11 cellular contexts compared by ENCODE assay signal in the genomic region with DNA sequence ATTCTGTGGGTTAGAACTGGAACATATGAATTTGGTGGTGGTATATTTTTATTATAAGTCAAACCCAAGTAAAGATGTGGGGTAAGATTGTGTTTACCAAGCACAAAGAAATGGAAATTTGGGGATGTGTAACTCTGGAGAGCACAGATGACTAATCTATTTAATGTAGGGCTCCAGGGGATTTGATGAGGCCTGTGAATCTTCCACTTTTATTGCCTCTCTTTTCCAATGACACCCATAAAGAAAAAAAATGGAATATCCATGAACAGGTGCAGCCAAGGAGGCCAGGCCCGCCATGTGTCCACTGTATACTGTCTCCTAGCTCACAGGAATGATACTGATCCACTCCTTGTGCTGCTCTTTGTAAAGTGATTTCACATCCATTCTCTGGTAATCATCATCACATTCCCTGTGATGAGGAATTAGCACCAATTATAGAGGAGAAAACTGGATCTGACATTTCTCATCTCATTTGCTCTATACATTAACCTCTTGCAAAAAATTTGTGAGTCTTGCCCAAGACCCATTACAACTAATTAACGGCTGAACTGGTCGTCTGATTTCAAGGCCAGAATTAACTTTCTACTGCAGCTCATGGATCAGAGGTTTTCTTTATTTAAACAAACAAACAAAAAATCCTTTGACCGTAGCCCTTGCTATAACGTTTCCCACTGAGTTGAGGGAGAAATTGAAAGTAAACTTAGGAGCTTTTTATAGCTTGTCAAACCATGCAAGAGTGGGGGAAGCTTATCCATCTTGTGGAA. TPM values are rescaled to one million over a fixed set of nuclear protein-coding genes. Genes with fewer than 3 reads are reported as not detected.
A peak's percentile ranks its signal among the peaks of the same experiment; 100 is the strongest.
DNase-seq lines count a peak whose midpoint lies in the region; ATAC-seq and TF ChIP-seq lines count a peak whose summit lies in the region.
"Had no signal": no experiment of that assay in that cellular context is flagged by ENCODE, and none has a peak within 500 bp of the region (broad histone marks: within the 10 kb centered on the region; RNA-seq: fewer than 3 reads in every experiment).

No MANE protein-coding gene starts in this region.

- H3K27ac ChIP-seq in CD4-positive, alpha-beta T cell (ENCODE audit: low read depth, low read length), result peak overlapping the region; percentile 94

- no peaks in the 10 kb centered on the region for H3K27me3 ChIP-seq in CD4-positive, alpha-beta T cell (ENCODE audit: control insufficient read depth, insufficient read depth, low read length)

- intact Hi-C loops in CD4-positive, alpha-beta T cell (cut with DNase I, micrococcal nuclease), result loop anchor here (1.0 to 2.0 kb wide), 2 partner anchors 46 to 134 kb away; a partner anchor contains a TSS
- intact Hi-C loops in natural killer cell (cut with micrococcal nuclease), result loop anchor here (1.0 to 2.0 kb wide), 3 partner anchors 36 to 134 kb away; a partner anchor contains a TSS

- H3K4me3 Mint-ChIP-seq in CD4-positive, alpha-beta T cell, result peak overlapping the region; percentile 94
- H3K4me3 Mint-ChIP-seq in natural killer cell, result peak overlapping the region; percentile 89
- H3K4me3 Mint-ChIP-seq: neural crest cell had no signal

- POLR2A ChIA-PET in CD4-positive, alpha-beta T cell (lab: Charles Lee), result interaction anchor here (1.4 to 5.3 kb wide), 7 partner anchors 29 to 135 kb away, joined by 3 to 54 read pairs (median 5); a partner anchor contains a TSS

- H3K36me3 Mint-ChIP-seq in CD4-positive, alpha-beta T cell (ENCODE audit: low read depth), result peaks cover 45% of the 10 kb centered on the region
- peaks cover 5% of the 10 kb centered on the region for H3K36me3 Mint-ChIP-seq in natural killer cell

- peak overlapping the region; percentile 70 for H3K4me3 ChIP-seq in choroid plexus epithelial cell (ENCODE audit: low read depth, low read length)

- no peak for TF ChIP-seq CTCF in CD4-positive, alpha-beta T cell (IDR thresholded peaks at IDR 0.05)
- TF ChIP-seq CTCF in choroid plexus epithelial cell (conservative IDR thresholded peaks at IDR 0.05; ENCODE audit: low read depth, low read length), result no peak
- no peak for TF ChIP-seq CTCF in natural killer cell (IDR thresholded peaks at IDR 0.05)

- peaks cover 65% of the 10 kb centered on the region for H3K4me1 Mint-ChIP-seq in CD4-positive, alpha-beta T cell (ENCODE audit: low read depth)
- H3K4me1 Mint-ChIP-seq in natural killer cell, result peaks cover 75 to 78% of the 10 kb centered on the region in 2 donors

- ATAC-seq in CD4-positive, alpha-beta T cell (ENCODE audit: poor library complexity), result no peak
- no peak for ATAC-seq in natural killer cell

- no peaks in the 10 kb centered on the region for H3K9me3 Mint-ChIP-seq in CD4-positive, alpha-beta T cell
- no peaks in the 10 kb centered on the region for H3K9me3 Mint-ChIP-seq in natural killer cell
- H3K9me3 Mint-ChIP-seq: neural crest cell had no signal

- no peaks in the 10 kb centered on the region for H3K9me3 ChIP-seq in CD4-positive, alpha-beta T cell (ENCODE audit: control insufficient read depth, low read length)

- H3K27me3 Mint-ChIP-seq in CD4-positive, alpha-beta T cell, result no peaks in the 10 kb centered on the region
- H3K27me3 Mint-ChIP-seq in natural killer cell (ENCODE audit: low read depth in 2 of 2), result no peaks in the 10 kb centered on the region

- H3K27ac Mint-ChIP-seq in CD4-positive, alpha-beta T cell, result peak overlapping the region; percentile 94
- peak overlapping the region; percentile 96 for H3K27ac Mint-ChIP-seq in natural killer cell

- DNase-seq in CD4-positive, alpha-beta T cell, result no peak
- DNase-seq in M059J (ENCODE audit: low read depth) (peak; percentile 63), choroid plexus epithelial cell (ENCODE audit: low read depth) (peak; percentile 54), natural killer cell (no peak), kidney glomerular epithelial cell (lab: John Stamatoyannopoulos, UW) (no peak), NCI-H146 (lab: John Stamatoyannopoulos, UW) (no peak), Ammon's horn (ENCODE audit: low spot score) (no peak), activated gamma-delta T cell treated with Interleukin-2 at 50 U/mL for 16 hours (no peak)
- DNase-seq: DMS153, NCI-H510A had no signal

- CTCF ChIA-PET in CD4-positive, alpha-beta T cell (lab: Charles Lee), result interaction anchor here (1.1 to 7.3 kb wide), 2 partner anchors 24 to 85 kb away, joined by 3 to 57 read pairs; no protein-coding TSS in a partner anchor

RNA-seq across cellular contexts. Expression of a gene that starts 3.0 kb away (rescaled TPM):
- total RNA-seq in CD4-positive, alpha-beta T cell, result 100 to 1,000 TPM; 342 to 353 TPM
- 740 and 865 TPM in 2 replicates for total RNA-seq in M059J (2014; rRNA removed; shearing (Covaris generic))
- 100 to 1,000 TPM; 636 to 954 (median 778) TPM for total RNA-seq in natural killer cell
- total RNA-seq: neural crest cell had no signal

RNA-seq across cellular contexts. Expression of a gene that starts 33.1 kb away (rescaled TPM):
- 10 to 100 TPM; 32.8 to 33.0 TPM for total RNA-seq in CD4-positive, alpha-beta T cell
- 21.2 and 44.1 TPM in 2 replicates for total RNA-seq in M059J (2014; rRNA removed; shearing (Covaris generic))
- total RNA-seq in natural killer cell, result 10 to 100 TPM; 62.6 to 86.4 (median 86.2) TPM

Comparison
In these comparisons a context has a peak if more than half of its experiments do, and no peak if none do; other contexts are left out.
1. DNase-seq: peak in M059J (single experiment) and choroid plexus epithelial cell (single experiment); none in CD4-positive, alpha-beta T cell (0 of 10), natural killer cell (single experiment), kidney glomerular epithelial cell (single experiment), NCI-H146 (single experiment), Ammon's horn (single experiment) and activated gamma-delta T cell treated with Interleukin-2 at 50 U/mL for 16 hours (single experiment).